ENCODE assay signal across 9 cellular contexts in the genomic region with DNA sequence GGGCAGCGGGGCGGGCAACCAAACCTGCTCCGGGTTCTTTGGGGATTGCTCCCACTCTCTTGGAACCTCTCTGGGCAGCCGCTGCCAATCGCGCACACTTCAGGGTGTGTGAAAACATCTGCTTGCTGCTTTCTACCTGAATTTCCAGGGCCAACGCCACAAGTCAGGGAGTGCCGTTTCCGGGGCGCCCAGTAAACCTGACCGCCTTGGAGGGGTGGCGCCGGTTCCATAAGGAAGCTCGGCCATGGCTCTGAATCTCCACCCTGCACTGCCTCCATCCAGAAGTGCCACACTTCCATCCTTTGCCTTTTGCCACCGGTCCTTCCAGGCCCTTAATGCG. TPM values are rescaled to one million over a fixed set of nuclear protein-coding genes. Genes with fewer than 3 reads are reported as not detected.
DNase-seq lines count a peak whose midpoint lies in the region; ATAC-seq, FAIRE-seq and TF ChIP-seq lines count a peak whose summit lies in the region.
"Had no signal": no experiment of that assay in that cellular context is flagged by ENCODE, and none has a peak within 500 bp of the region (broad histone marks: within the 10 kb centered on the region; RNA-seq: fewer than 3 reads in every experiment).

No MANE protein-coding gene starts in this region.

- DNase-seq in heart right ventricle: no peak
- no peak for DNase-seq in Right ventricle myocardium inferior (ENCODE audit: missing footprints)
- no peak for DNase-seq in esophagus squamous epithelium (lab: John Stamatoyannopoulos, UW)
- no peak for DNase-seq in upper lobe of left lung
- DNase-seq in D721Med (ENCODE audit: insufficient read length, low spot score): no peak
- DNase-seq in AG08396 (ENCODE audit: low spot score): no peak
- DNase-seq in NCI-H446 treated with DMSO at 0.1 percent for 48 hours (lab: John Stamatoyannopoulos, UW): no peak
- DNase-seq: NCI-H82 had no signal

- H3K27ac ChIP-seq in heart right ventricle (peak overlapping the region in 3 of 10 donors; percentile 66 to 82 (median 72)), esophagus squamous epithelium (peak overlapping the region; percentile 76 to 87 (median 80)), neural cell (ENCODE audit: low read length) (no peak overlapping the region), upper lobe of left lung (no peak overlapping the region)

- H3K9me2 ChIP-seq in neural cell (ENCODE audit: insufficient read depth, low read length): no peaks in the 10 kb centered on the region

- no peaks in the 10 kb centered on the region for H3K9me3 ChIP-seq in heart right ventricle
- no peaks in the 10 kb centered on the region for H3K9me3 ChIP-seq in esophagus squamous epithelium
- no peaks in the 10 kb centered on the region for H3K9me3 ChIP-seq in neural cell (ENCODE audit: low read length)
- no peaks in the 10 kb centered on the region for H3K9me3 ChIP-seq in upper lobe of left lung

- H3K36me3 ChIP-seq in heart right ventricle: no peaks in the 10 kb centered on the region
- H3K36me3 ChIP-seq in esophagus squamous epithelium: no peaks in the 10 kb centered on the region
- no peaks in the 10 kb centered on the region for H3K36me3 ChIP-seq in neural cell (ENCODE audit: insufficient read depth, low read length)
- H3K36me3 ChIP-seq in upper lobe of left lung: no peaks in the 10 kb centered on the region

- H3F3A ChIP-seq in neural cell (ENCODE audit: insufficient read depth, low read length, poor library complexity, severe bottlenecking): no peaks in the 10 kb centered on the region

- peaks cover 0 to 54% (median 8%) of the 10 kb centered on the region in 7 donors for H3K27me3 ChIP-seq in heart right ventricle
- peaks cover 0 to 26% (median 0%) of the 10 kb centered on the region in 4 donors for H3K27me3 ChIP-seq in esophagus squamous epithelium
- H3K27me3 ChIP-seq in neural cell (ENCODE audit: insufficient read depth, low read depth, low read length): peaks cover 45% of the 10 kb centered on the region
- H3K27me3 ChIP-seq in upper lobe of left lung: peaks cover 0 to 24% (median 13%) of the 10 kb centered on the region in 4 donors

- FAIRE-seq in D721Med (lab: Jason Lieb, UNC): no peak

- H3K79me2 ChIP-seq in neural cell (replicated peaks; ENCODE audit: insufficient read depth, low read length): no peaks in the 10 kb centered on the region

- H3K4me3 ChIP-seq in heart right ventricle (peak overlapping the region in 9 of 10 donors; percentile 50 to 70 (median 68)), esophagus squamous epithelium (peak overlapping the region; percentile 67 to 77 (median 73)), neural cell (ENCODE audit: low read length) (peak overlapping the region; percentile 65), upper lobe of left lung (peak overlapping the region in 3 of 4 donors; percentile 48 to 54 (median 52))

- intact Hi-C loops in heart right ventricle (cut with DNase I) (no loop called here), Right ventricle myocardium inferior (cut with DNase I) (no loop called here), esophagus squamous epithelium (cut with DNase I) (no loop called here)

- no peaks in the 10 kb centered on the region for H4K20me1 ChIP-seq in neural cell (ENCODE audit: insufficient read depth)

- WGBS in heart right ventricle, 2 donors: 35 to 57% methylated on average over 16 of the region's 16 CpGs
- 28 to 42% methylated on average over 10 to 16 of the region's 16 CpGs for WGBS in esophagus squamous epithelium, 2 donors
- WGBS in upper lobe of left lung, 2 donors: 47 to 51% methylated on average over 7 to 12 of the region's 16 CpGs

- H3K9ac ChIP-seq in neural cell (ENCODE audit: low read length): no peak overlapping the region

- no peak for TF ChIP-seq RAD21 in neural cell (conservative IDR thresholded peaks at IDR 0.05)

- TF ChIP-seq EP300 in neural cell (conservative IDR thresholded peaks at IDR 0.05; ENCODE audit: poor library complexity, severe bottlenecking) (no peak), upper lobe of left lung (IDR thresholded peaks at IDR 0.05) (no peak)

- ATAC-seq in heart right ventricle (no peak), Right ventricle myocardium inferior (no peak), upper lobe of left lung (ENCODE audit: low FRiP score in 2 of 2) (no peak)

- TF ChIP-seq CTCF in heart right ventricle (IDR thresholded peaks at IDR 0.05) (no peak), esophagus squamous epithelium (IDR thresholded peaks at IDR 0.05) (no peak), neural cell (IDR thresholded peaks at IDR 0.05; ENCODE audit: poor library complexity, severe bottlenecking) (no peak), upper lobe of left lung (IDR thresholded peaks at IDR 0.05) (no peak), D721Med (IDR thresholded peaks at IDR 0.05; ENCODE audit: insufficient read depth, missing control alignments) (no peak)

- H3K4me1 ChIP-seq in heart right ventricle (peaks cover 2 to 59% (median 32%) of the 10 kb centered on the region in 9 donors), esophagus squamous epithelium (peaks cover 3 to 55% (median 16%) of the 10 kb centered on the region in 3 donors), upper lobe of left lung (peaks cover 13 to 24% (median 16%) of the 10 kb centered on the region in 4 donors)

- no peak overlapping the region for H2AFZ ChIP-seq in neural cell (ENCODE audit: low read depth, low read length)

- TF ChIP-seq POLR2A in esophagus squamous epithelium (IDR thresholded peaks at IDR 0.05) (no peak), upper lobe of left lung (IDR thresholded peaks at IDR 0.05) (no peak)

- no peak overlapping the region for H3K4me2 ChIP-seq in neural cell (ENCODE audit: low read length)

TF ChIP-seq in neural cell, 6 proteins besides CTCF, POLR2A, EP300 and RAD21:
- no peak for TF ChIP-seq POLR2AphosphoS5 (IDR thresholded peaks at IDR 0.05)
- TF ChIP-seq, protein P1, sequence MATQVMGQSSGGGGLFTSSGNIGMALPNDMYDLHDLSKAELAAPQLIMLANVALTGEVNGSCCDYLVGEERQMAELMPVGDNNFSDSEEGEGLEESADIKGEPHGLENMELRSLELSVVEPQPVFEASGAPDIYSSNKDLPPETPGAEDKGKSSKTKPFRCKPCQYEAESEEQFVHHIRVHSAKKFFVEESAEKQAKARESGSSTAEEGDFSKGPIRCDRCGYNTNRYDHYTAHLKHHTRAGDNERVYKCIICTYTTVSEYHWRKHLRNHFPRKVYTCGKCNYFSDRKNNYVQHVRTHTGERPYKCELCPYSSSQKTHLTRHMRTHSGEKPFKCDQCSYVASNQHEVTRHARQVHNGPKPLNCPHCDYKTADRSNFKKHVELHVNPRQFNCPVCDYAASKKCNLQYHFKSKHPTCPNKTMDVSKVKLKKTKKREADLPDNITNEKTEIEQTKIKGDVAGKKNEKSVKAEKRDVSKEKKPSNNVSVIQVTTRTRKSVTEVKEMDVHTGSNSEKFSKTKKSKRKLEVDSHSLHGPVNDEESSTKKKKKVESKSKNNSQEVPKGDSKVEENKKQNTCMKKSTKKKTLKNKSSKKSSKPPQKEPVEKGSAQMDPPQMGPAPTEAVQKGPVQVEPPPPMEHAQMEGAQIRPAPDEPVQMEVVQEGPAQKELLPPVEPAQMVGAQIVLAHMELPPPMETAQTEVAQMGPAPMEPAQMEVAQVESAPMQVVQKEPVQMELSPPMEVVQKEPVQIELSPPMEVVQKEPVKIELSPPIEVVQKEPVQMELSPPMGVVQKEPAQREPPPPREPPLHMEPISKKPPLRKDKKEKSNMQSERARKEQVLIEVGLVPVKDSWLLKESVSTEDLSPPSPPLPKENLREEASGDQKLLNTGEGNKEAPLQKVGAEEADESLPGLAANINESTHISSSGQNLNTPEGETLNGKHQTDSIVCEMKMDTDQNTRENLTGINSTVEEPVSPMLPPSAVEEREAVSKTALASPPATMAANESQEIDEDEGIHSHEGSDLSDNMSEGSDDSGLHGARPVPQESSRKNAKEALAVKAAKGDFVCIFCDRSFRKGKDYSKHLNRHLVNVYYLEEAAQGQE (IDR thresholded peaks at IDR 0.05; ENCODE audit: borderline replicate concordance): no peak
- TF ChIP-seq MXI1 (conservative IDR thresholded peaks at IDR 0.05; ENCODE audit: poor library complexity, severe bottlenecking): no peak
- TF ChIP-seq EZH2 (IDR thresholded peaks at IDR 0.05; ENCODE audit: borderline replicate concordance, insufficient read depth, low read length, poor library complexity, severe bottlenecking): no peak
- TF ChIP-seq TAF1 (IDR thresholded peaks at IDR 0.05; ENCODE audit: low read depth): no peak
- no peak for TF ChIP-seq SMC3 (conservative IDR thresholded peaks at IDR 0.05; ENCODE audit: poor library complexity)

RNA-seq across cellular contexts. Expression of a gene that starts 0.7 kb away (rescaled TPM):
- 1 to 10 TPM; 2.9 to 5.0 (median 4.5) TPM for total RNA-seq in heart right ventricle
- polyA plus RNA-seq in heart right ventricle: 1 to 10 TPM; 3.0 to 3.6 TPM
- 5.7 TPM for total RNA-seq in Right ventricle myocardium inferior
- 10 to 100 TPM in 3 of 4 donors, 1 to 10 TPM in 1; 9.8 to 15.5 (median 11.8) TPM for total RNA-seq in esophagus squamous epithelium
- polyA plus RNA-seq in neural cell: 0.88 and 1.2 TPM in 2 replicates
- 1.4 and 1.5 TPM in 2 replicates for polyA minus RNA-seq in neural cell
- 1 to 10 TPM; 2.3 to 9.6 (median 3.4) TPM for total RNA-seq in upper lobe of left lung

Comparison
In these comparisons a context has a peak if more than half of its experiments do, and no peak if none do; other contexts are left out.
1. H3K27ac ChIP-seq: peak in esophagus squamous epithelium (4 of 4); none in neural cell (single experiment) and upper lobe of left lung (0 of 4).
2. Peak in every context shown above with its lines, with median percentiles within 50 percentile points of each other: H3K4me3 ChIP-seq.